Comparison of ENCODE assay signal across 2 cellular contexts in the genomic region with DNA sequence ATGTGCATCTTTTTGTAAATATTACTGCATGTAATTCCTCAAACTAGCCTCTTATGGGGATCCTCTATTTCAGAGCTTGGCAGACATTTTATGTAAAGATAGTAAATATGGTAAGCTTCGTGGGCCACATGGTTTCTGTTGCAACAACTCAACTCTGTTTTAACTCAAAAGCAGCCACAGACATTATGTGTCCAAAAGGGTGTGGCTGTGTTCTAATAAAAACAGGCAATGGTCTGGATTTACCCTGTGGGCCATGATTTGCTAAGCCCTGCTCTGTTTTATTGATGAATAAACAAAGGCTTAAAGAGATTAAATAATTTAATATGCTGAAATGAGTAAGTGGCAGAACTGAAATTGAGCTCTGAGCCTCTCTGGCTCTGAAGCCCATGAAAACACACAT.
TF ChIP-seq lines count a peak whose summit lies in the region.

No MANE protein-coding gene starts in this region.

TF ChIP-seq in endothelial cell of umbilical vein, 7 proteins besides CTCF, POLR2A, EP300 and RAD21:
- no peak for TF ChIP-seq JUN (IDR thresholded peaks at IDR 0.05; ENCODE audit: borderline replicate concordance, insufficient read depth, insufficient read length, low read depth)
- TF ChIP-seq, protein P1, sequence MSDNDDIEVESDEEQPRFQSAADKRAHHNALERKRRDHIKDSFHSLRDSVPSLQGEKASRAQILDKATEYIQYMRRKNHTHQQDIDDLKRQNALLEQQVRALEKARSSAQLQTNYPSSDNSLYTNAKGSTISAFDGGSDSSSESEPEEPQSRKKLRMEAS (IDR thresholded peaks at IDR 0.05; ENCODE audit: insufficient read depth, insufficient read length) = no peak
- TF ChIP-seq POLR2AphosphoS5 (IDR thresholded peaks at IDR 0.05; ENCODE audit: insufficient read depth, low read depth, low read length) = no peak
- TF ChIP-seq FOS (IDR thresholded peaks at IDR 0.05; ENCODE audit: borderline replicate concordance, insufficient read depth, low read length) = no peak
- no peak for TF ChIP-seq EZH2 (IDR thresholded peaks at IDR 0.05; ENCODE audit: borderline replicate concordance, low read depth, low read length, severe bottlenecking)
- TF ChIP-seq MYC (IDR thresholded peaks at IDR 0.05; ENCODE audit: low read depth, low read length) = no peak
- TF ChIP-seq GATA2 (IDR thresholded peaks at IDR 0.05; ENCODE audit: insufficient read depth, insufficient read length, low read depth, low read length) = no peak

TF ChIP-seq in SK-N-SH, 30 proteins besides CTCF, POLR2A, EP300 and RAD21:
- TF ChIP-seq MXI1 (IDR thresholded peaks at IDR 0.05; ENCODE audit: low read depth, low read length) = no peak
- TF ChIP-seq RFX5 (IDR thresholded peaks at IDR 0.05; ENCODE audit: low read length) = no peak
- no peak for TF ChIP-seq YY1 (IDR thresholded peaks at IDR 0.05; ENCODE audit: low read depth)
- TF ChIP-seq CHD2 (IDR thresholded peaks at IDR 0.05; ENCODE audit: low read length, partially characterized antibody) = no peak
- TF ChIP-seq FOXM1 (IDR thresholded peaks at IDR 0.05; ENCODE audit: low read depth) = no peak
- no peak for TF ChIP-seq JUND (IDR thresholded peaks at IDR 0.05)
